In genomic region chr9:125537442-125538091, GRCh38 we compare ENCODE assay signal across 1 cellular context.
TF ChIP-seq lines count a peak whose summit lies in the region.

No MANE protein-coding gene starts in this region.

TF ChIP-seq in SK-N-SH, 30 proteins besides CTCF, POLR2A, EP300 and RAD21 (continued from another document):
- TF ChIP-seq RFX5 (IDR thresholded peaks at IDR 0.05; ENCODE audit: low read length) (no peak), JUND (IDR thresholded peaks at IDR 0.05) (no peak)
TF ChIP-seq in SK-N-SH: peak in this region for 0.
